ENCODE assay signal across 1 cellular context in the genomic region with DNA sequence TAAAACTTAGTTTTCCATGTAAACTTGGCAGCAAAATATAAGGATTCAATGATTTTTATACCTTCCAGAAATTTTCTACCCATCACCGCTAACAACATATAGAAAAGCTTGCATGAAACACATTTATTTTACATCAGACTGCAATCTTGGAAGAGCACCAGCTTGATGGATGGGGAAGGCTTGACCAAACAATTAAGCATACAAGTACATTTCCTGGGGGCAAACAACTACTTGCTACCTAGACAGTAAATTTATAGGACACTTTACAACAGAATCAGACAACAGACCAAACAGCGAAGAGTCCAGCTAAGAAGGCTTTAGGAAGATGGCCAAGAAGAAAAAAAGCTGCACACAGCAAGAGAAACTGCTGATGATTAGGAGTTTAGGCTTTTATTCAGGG.
TF ChIP-seq lines count a peak whose summit lies in the region.

No MANE protein-coding gene starts in this region.

TF ChIP-seq in WTC11, 78 proteins besides CTCF, POLR2A, EP300 and RAD21 (continued from another document):
- TF ChIP-seq, protein P1, sequence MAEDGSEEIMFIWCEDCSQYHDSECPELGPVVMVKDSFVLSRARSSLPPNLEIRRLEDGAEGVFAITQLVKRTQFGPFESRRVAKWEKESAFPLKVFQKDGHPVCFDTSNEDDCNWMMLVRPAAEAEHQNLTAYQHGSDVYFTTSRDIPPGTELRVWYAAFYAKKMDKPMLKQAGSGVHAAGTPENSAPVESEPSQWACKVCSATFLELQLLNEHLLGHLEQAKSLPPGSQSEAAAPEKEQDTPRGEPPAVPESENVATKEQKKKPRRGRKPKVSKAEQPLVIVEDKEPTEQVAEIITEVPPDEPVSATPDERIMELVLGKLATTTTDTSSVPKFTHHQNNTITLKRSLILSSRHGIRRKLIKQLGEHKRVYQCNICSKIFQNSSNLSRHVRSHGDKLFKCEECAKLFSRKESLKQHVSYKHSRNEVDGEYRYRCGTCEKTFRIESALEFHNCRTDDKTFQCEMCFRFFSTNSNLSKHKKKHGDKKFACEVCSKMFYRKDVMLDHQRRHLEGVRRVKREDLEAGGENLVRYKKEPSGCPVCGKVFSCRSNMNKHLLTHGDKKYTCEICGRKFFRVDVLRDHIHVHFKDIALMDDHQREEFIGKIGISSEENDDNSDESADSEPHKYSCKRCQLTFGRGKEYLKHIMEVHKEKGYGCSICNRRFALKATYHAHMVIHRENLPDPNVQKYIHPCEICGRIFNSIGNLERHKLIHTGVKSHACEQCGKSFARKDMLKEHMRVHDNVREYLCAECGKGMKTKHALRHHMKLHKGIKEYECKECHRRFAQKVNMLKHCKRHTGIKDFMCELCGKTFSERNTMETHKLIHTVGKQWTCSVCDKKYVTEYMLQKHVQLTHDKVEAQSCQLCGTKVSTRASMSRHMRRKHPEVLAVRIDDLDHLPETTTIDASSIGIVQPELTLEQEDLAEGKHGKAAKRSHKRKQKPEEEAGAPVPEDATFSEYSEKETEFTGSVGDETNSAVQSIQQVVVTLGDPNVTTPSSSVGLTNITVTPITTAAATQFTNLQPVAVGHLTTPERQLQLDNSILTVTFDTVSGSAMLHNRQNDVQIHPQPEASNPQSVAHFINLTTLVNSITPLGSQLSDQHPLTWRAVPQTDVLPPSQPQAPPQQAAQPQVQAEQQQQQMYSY (CRISPR knock-in tag; IDR thresholded peaks at IDR 0.05), result no peak
- TF ChIP-seq SMAD3 (CRISPR knock-in tag; IDR thresholded peaks at IDR 0.05; ENCODE audit: borderline replicate concordance) (no peak), ZNF219 (CRISPR knock-in tag; IDR thresholded peaks at IDR 0.05; ENCODE audit: borderline replicate concordance) (no peak), OVOL2 (CRISPR knock-in tag; IDR thresholded peaks at IDR 0.05; ENCODE audit: borderline replicate concordance) (no peak), SMAD4 (CRISPR knock-in tag; IDR thresholded peaks at IDR 0.05) (no peak), ELF4 (CRISPR knock-in tag; IDR thresholded peaks at IDR 0.05; ENCODE audit: low read depth) (no peak), NR3C1 (CRISPR knock-in tag; conservative IDR thresholded peaks at IDR 0.05; ENCODE audit: low read depth) (no peak), MXD4 (CRISPR knock-in tag; IDR thresholded peaks at IDR 0.05; ENCODE audit: borderline replicate concordance) (no peak), IRF2 (CRISPR knock-in tag; IDR thresholded peaks at IDR 0.05; ENCODE audit: borderline replicate concordance, low read depth) (no peak), TP53 (CRISPR knock-in tag; IDR thresholded peaks at IDR 0.05) (no peak)
- TF ChIP-seq, protein P2, sequence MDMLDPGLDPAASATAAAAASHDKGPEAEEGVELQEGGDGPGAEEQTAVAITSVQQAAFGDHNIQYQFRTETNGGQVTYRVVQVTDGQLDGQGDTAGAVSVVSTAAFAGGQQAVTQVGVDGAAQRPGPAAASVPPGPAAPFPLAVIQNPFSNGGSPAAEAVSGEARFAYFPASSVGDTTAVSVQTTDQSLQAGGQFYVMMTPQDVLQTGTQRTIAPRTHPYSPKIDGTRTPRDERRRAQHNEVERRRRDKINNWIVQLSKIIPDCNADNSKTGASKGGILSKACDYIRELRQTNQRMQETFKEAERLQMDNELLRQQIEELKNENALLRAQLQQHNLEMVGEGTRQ (CRISPR knock-in tag; IDR thresholded peaks at IDR 0.05), result no peak
